ENCODE assay signal across 9 cellular contexts in the genomic region with DNA sequence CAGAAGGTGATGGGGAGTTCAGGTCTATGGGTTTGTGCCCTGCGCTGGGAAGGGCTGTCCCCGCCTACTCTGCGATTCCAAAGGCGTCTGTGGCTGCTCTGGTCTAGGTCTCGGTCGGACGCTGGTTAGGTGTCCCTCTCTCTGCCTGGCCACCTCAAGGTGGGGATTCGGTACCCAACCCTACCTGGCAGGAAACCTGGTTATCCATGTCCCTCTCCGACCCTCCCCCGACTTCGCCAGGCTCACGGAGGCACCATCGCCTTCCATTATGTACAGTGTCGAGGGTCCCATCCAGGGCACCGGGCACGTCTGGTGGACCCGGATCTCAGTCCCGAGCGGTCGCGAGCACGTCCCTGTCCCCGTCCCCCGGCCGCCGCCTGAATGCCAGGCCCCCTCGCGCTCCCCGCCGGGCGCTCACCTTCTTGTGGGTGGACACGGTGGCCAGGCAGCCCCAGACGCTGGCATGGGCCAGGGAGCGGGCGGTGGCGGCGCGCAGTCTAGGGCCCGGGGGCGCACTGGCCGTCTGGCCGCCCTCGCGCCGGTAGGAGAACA. TPM values are rescaled to one million over a fixed set of nuclear protein-coding genes. Genes with fewer than 3 reads are reported as not detected.
DNase-seq lines count a peak whose midpoint lies in the region; ATAC-seq and TF ChIP-seq lines count a peak whose summit lies in the region.
"Had no signal": no experiment of that assay in that cellular context is flagged by ENCODE, and none has a peak within 500 bp of the region (broad histone marks: within the 10 kb centered on the region; RNA-seq: fewer than 3 reads in every experiment).

No MANE protein-coding gene starts in this region.

- H3K27me3 Mint-ChIP-seq in CD4-positive, CD25-positive, alpha-beta regulatory T cell: peaks cover 65% of the 10 kb centered on the region

- no peak overlapping the region for H3K27ac ChIP-seq in CD4-positive, CD25-positive, alpha-beta regulatory T cell (ENCODE audit: insufficient read depth, low read length, poor library complexity, severe bottlenecking)
- peak overlapping the region; percentile 70 for H3K27ac ChIP-seq in RWPE2 (ENCODE audit: poor library complexity, severe bottlenecking)
- no peak overlapping the region for H3K27ac ChIP-seq in neutrophil

- peak overlapping the region in 1 of 3 donors; percentile 32 for H3K27ac Mint-ChIP-seq in CD4-positive, CD25-positive, alpha-beta regulatory T cell

- peaks cover 17% of the 10 kb centered on the region for H3K4me1 ChIP-seq in CD4-positive, CD25-positive, alpha-beta regulatory T cell (ENCODE audit: control insufficient read depth, insufficient read depth, low read length, poor library complexity, severe bottlenecking)
- H3K4me1 ChIP-seq in RWPE2 (ENCODE audit: insufficient read depth, poor library complexity, severe bottlenecking): peaks cover 29% of the 10 kb centered on the region
- H3K4me1 ChIP-seq in neutrophil (ENCODE audit: control insufficient read depth in 1 of 2, insufficient read depth in 1 of 2, low read depth in 1 of 2, low read length in 1 of 2): peaks cover 15 to 16% of the 10 kb centered on the region in 2 experiments

- H3K27me3 ChIP-seq in CD4-positive, CD25-positive, alpha-beta regulatory T cell (ENCODE audit: control insufficient read depth, insufficient read depth, low read length): peaks cover 32% of the 10 kb centered on the region
- H3K27me3 ChIP-seq in RWPE2 (ENCODE audit: insufficient read depth, poor library complexity, severe bottlenecking) (no peaks in the 10 kb centered on the region), neutrophil (peaks cover 75% of the 10 kb centered on the region)

- TF ChIP-seq CTCF in RWPE2 (IDR thresholded peaks at IDR 0.05; ENCODE audit: poor library complexity, severe bottlenecking) (no peak), fibroblast of the aortic adventitia (IDR thresholded peaks at IDR 0.05; ENCODE audit: insufficient read depth, low read length) (no peak), neutrophil (IDR thresholded peaks at IDR 0.05) (no peak)

- no peaks in the 10 kb centered on the region for H3K9me3 Mint-ChIP-seq in CD4-positive, CD25-positive, alpha-beta regulatory T cell

- no peaks in the 10 kb centered on the region for H3K36me3 Mint-ChIP-seq in CD4-positive, CD25-positive, alpha-beta regulatory T cell

- peak overlapping the region; percentile 31 for H3K4me3 ChIP-seq in CD4-positive, CD25-positive, alpha-beta regulatory T cell (ENCODE audit: low read depth, low read length)
- H3K4me3 ChIP-seq in RWPE2 (ENCODE audit: severe bottlenecking) (peak overlapping the region; percentile 52), fibroblast of the aortic adventitia (ENCODE audit: low read depth, low read length) (peak overlapping the region; percentile 68), neutrophil (ENCODE audit: low read depth in 1 of 2, low read length in 1 of 2) (peak overlapping the region; percentile 59)
- H3K4me3 ChIP-seq: GM12878 had no signal

- peak in 1 of 2 donors; percentile 33 for ATAC-seq in CD4-positive, CD25-positive, alpha-beta regulatory T cell (ENCODE audit: low read depth in 2 of 2)
- peak; percentile 30 for ATAC-seq in RWPE2 (ENCODE audit: low read depth)

- H3K9me3 ChIP-seq in CD4-positive, CD25-positive, alpha-beta regulatory T cell (ENCODE audit: control insufficient read depth in 2 of 2, low read length in 2 of 2): no peaks in the 10 kb centered on the region
- H3K9me3 ChIP-seq in RWPE2 (ENCODE audit: severe bottlenecking) (no peaks in the 10 kb centered on the region), neutrophil (no peaks in the 10 kb centered on the region)

- no peaks in the 10 kb centered on the region for H3K36me3 ChIP-seq in CD4-positive, CD25-positive, alpha-beta regulatory T cell (ENCODE audit: control insufficient read depth, insufficient read depth, low read length)
- H3K36me3 ChIP-seq in RWPE2 (ENCODE audit: low read depth): peaks cover 10% of the 10 kb centered on the region; the same call in 1 of the 2 replicates
- H3K36me3 ChIP-seq in neutrophil: no peaks in the 10 kb centered on the region

- TF ChIP-seq POLR2A in erythroblast (IDR thresholded peaks at IDR 0.05; ENCODE audit: low read length): no peak

- no peak for DNase-seq in CD4-positive, CD25-positive, alpha-beta regulatory T cell
- DNase-seq in RWPE2 (ENCODE audit: low spot score) (no peak), fibroblast of the aortic adventitia (ENCODE audit: low read depth) (no peak), erythroblast (lab: John Stamatoyannopoulos, UW) (no peak), NCI-H446 (lab: John Stamatoyannopoulos, UW) (no peak), hippocampal formation (lab: John Stamatoyannopoulos, UW) (no peak), glomerular visceral epithelial cell (ENCODE audit: extremely low spot score) (no peak)

- peak overlapping the region; percentile 75 to 87 (median 80) for H3K4me3 Mint-ChIP-seq in CD4-positive, CD25-positive, alpha-beta regulatory T cell

- peaks cover 0 to 17% (median 9%) of the 10 kb centered on the region in 4 donors for H3K4me1 Mint-ChIP-seq in CD4-positive, CD25-positive, alpha-beta regulatory T cell

RNA-seq across cellular contexts. Expression of gene CREG2, which starts 0.6 kb away (rescaled TPM):
- 2.2 TPM for total RNA-seq in CD4-positive, CD25-positive, alpha-beta regulatory T cell
- polyA plus RNA-seq in CD4-positive, CD25-positive, alpha-beta regulatory T cell: 1 to 10 TPM; 2.1 to 5.2 (median 3.8) TPM
- 0.25 and 1.5 TPM in 2 replicates for total RNA-seq in fibroblast of the aortic adventitia (ENCODE audit: low replicate concordance)
- total RNA-seq: GM12878 had no signal
- polyA plus RNA-seq: GM12878 had no signal
